In genomic region chr2:85753035-85753524, GRCh38 we compare ENCODE assay signal across 7 cellular contexts. TPM values are rescaled to one million over a fixed set of nuclear protein-coding genes. Genes with fewer than 3 reads are reported as not detected.
DNase-seq lines count a peak whose midpoint lies in the region; ATAC-seq and TF ChIP-seq lines count a peak whose summit lies in the region.

No MANE protein-coding gene starts in this region.

- H3K27ac ChIP-seq in layer of hippocampus (ENCODE audit: low read depth, low read length), result peak overlapping the region; percentile 75

- DNase-seq in HFFc6 (peak; percentile 32), globus pallidus (ENCODE audit: low spot score) (no peak)
- DNase-seq in activated naive CD8-positive, alpha-beta T cell treated with anti-CD3 and anti-CD28 coated beads for 36 hours, result no peak
- no peak for DNase-seq in stimulated activated naive B cell treated with anti-CD40 and anti-IgM and Interleukin-4, amounts not matched to agents 10 μg/mL and 1 μg/mL and 100 μg/mL, for 72 hours

- no peak for ATAC-seq in stimulated activated naive B cell treated with anti-CD40 and anti-IgM and Interleukin-4, amounts not matched to agents 10 μg/mL and 1 μg/mL and 100 μg/mL, for 72 hours (replicated peaks)
- ATAC-seq in GM21717 (IDR thresholded peaks at IDR 0.05; ENCODE audit: unreplicated experiment) (no peak), HG03175 (IDR thresholded peaks at IDR 0.05; ENCODE audit: unreplicated experiment) (no peak)

- H3K4me3 Mint-ChIP-seq in HFFc6, result peak overlapping the region; percentile 89
- H3K4me3 Mint-ChIP-seq in activated naive CD8-positive, alpha-beta T cell treated with anti-CD3 and anti-CD28 coated beads for 36 hours, result peak overlapping the region; percentile 10
- peak overlapping the region; percentile 82 to 84 for H3K4me3 Mint-ChIP-seq in stimulated activated naive B cell treated with anti-CD40 and anti-IgM and Interleukin-4, amounts not matched to agents 10 μg/mL and 1 μg/mL and 100 μg/mL, for 72 hours

- H3K27me3 ChIP-seq in layer of hippocampus (ENCODE audit: control insufficient read depth, insufficient read depth, low read length), result no peaks in the 10 kb centered on the region

- H3K27ac Mint-ChIP-seq in HFFc6, result peak overlapping the region; percentile 65
- no peak overlapping the region for H3K27ac Mint-ChIP-seq in activated naive CD8-positive, alpha-beta T cell treated with anti-CD3 and anti-CD28 coated beads for 36 hours
- H3K27ac Mint-ChIP-seq in stimulated activated naive B cell treated with anti-CD40 and anti-IgM and Interleukin-4, amounts not matched to agents 10 μg/mL and 1 μg/mL and 100 μg/mL, for 72 hours, result no peak overlapping the region

- peaks cover 30% of the 10 kb centered on the region for H3K36me3 Mint-ChIP-seq in HFFc6 (ENCODE audit: low read depth)
- no peaks in the 10 kb centered on the region for H3K36me3 Mint-ChIP-seq in activated naive CD8-positive, alpha-beta T cell treated with anti-CD3 and anti-CD28 coated beads for 36 hours
- H3K36me3 Mint-ChIP-seq in stimulated activated naive B cell treated with anti-CD40 and anti-IgM and Interleukin-4, amounts not matched to agents 10 μg/mL and 1 μg/mL and 100 μg/mL, for 72 hours, result peaks cover 2 to 4% of the 10 kb centered on the region in 2 donors

- peaks cover 56% of the 10 kb centered on the region for H3K4me1 Mint-ChIP-seq in HFFc6 (ENCODE audit: low read depth)
- H3K4me1 Mint-ChIP-seq in activated naive CD8-positive, alpha-beta T cell treated with anti-CD3 and anti-CD28 coated beads for 36 hours, result peaks cover 11% of the 10 kb centered on the region
- H3K4me1 Mint-ChIP-seq in stimulated activated naive B cell treated with anti-CD40 and anti-IgM and Interleukin-4, amounts not matched to agents 10 μg/mL and 1 μg/mL and 100 μg/mL, for 72 hours, result peaks cover 29 to 59% of the 10 kb centered on the region in 2 donors

- no peak for TF ChIP-seq CTCF in HFFc6 (IDR thresholded peaks at IDR 0.05)

- no peaks in the 10 kb centered on the region for H3K9me3 Mint-ChIP-seq in HFFc6
- H3K9me3 Mint-ChIP-seq in activated naive CD8-positive, alpha-beta T cell treated with anti-CD3 and anti-CD28 coated beads for 36 hours, result no peaks in the 10 kb centered on the region
- H3K9me3 Mint-ChIP-seq in stimulated activated naive B cell treated with anti-CD40 and anti-IgM and Interleukin-4, amounts not matched to agents 10 μg/mL and 1 μg/mL and 100 μg/mL, for 72 hours, result peaks cover 0 to 8% of the 10 kb centered on the region in 2 donors

- peaks cover 7% of the 10 kb centered on the region; the same call in 1 of the 2 replicates for H3K27me3 Mint-ChIP-seq in HFFc6 (ENCODE audit: insufficient read depth)
- peaks cover 80% of the 10 kb centered on the region for H3K27me3 Mint-ChIP-seq in activated naive CD8-positive, alpha-beta T cell treated with anti-CD3 and anti-CD28 coated beads for 36 hours
- H3K27me3 Mint-ChIP-seq in stimulated activated naive B cell treated with anti-CD40 and anti-IgM and Interleukin-4, amounts not matched to agents 10 μg/mL and 1 μg/mL and 100 μg/mL, for 72 hours, result peaks cover 46 to 59% of the 10 kb centered on the region in 2 donors

RNA-seq across cellular contexts. Expression of gene ATOH8, which starts 0.7 kb away (rescaled TPM):
- 10 to 100 TPM; 34.4 to 53.0 (median 45.5) TPM for total RNA-seq in HFFc6 (2021; fragmentation: NEBNext Ultra II Directional; extraction: Animal tissue kit (Norgen Biotek cat#: 25700))
- total RNA-seq in activated naive CD8-positive, alpha-beta T cell treated with anti-CD3 and anti-CD28 coated beads for 36 hours, result not detected

RNA-seq across cellular contexts. Expression of gene GNLY, which starts 58.9 kb away (rescaled TPM):
- total RNA-seq in HFFc6 (2021; fragmentation: NEBNext Ultra II Directional; extraction: Animal tissue kit (Norgen Biotek cat#: 25700)), result not detected
- total RNA-seq in activated naive CD8-positive, alpha-beta T cell treated with anti-CD3 and anti-CD28 coated beads for 36 hours, result 1 to 10 TPM; 1.5 to 2.1 TPM

Comparison
In these comparisons a context has a peak if more than half of its experiments do, and no peak if none do; other contexts are left out.
1. H3K4me3 Mint-ChIP-seq: peak in every context shown above with its lines; median percentile 89 in HFFc6; 83 in stimulated activated naive B cell treated with anti-CD40 and anti-IgM and Interleukin-4, amounts not matched to agents 10 μg/mL and 1 μg/mL and 100 μg/mL, for 72 hours; 10 in activated naive CD8-positive, alpha-beta T cell treated with anti-CD3 and anti-CD28 coated beads for 36 hours.
2. RNA of gene ATOH8, which starts 0.7 kb away (total RNA-seq): 34.4 to 53.0 TPM in HFFc6; not detected in activated naive CD8-positive, alpha-beta T cell treated with anti-CD3 and anti-CD28 coated beads for 36 hours; every median in the first group is over 10 times any median in the second.